ENCODE assay signal across 13 cellular contexts in the genomic region with DNA sequence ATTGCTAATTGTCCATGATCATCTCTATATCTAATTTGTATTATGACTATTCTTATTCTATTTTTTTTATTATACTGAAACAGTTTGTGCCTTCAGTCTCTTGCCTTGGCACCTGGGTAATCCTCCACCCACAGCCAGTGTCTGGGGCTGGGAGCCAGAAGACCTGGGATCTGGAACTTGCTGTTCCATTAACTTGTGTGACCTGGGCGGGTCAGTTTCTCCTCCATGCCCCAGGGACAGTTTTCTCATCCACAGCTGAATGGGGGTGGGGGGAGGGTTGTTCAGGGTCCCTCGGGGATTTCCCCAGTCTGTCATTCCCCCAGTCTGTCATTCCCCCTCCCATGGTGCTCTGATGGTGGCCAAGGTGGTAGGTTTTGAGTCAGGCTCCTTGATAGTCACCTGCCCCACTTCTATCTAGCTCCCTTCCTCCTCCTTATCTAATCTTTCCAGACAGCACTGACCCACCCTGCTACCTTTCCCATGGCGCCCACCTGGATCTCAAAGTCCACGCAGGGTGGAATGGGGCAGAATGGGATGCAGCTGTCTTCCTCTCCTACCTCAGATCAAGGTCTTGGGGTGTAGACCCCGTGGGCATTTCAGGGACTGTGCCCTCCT. TPM values are rescaled to one million over a fixed set of nuclear protein-coding genes. Genes with fewer than 3 reads are reported as not detected.
DNase-seq lines count a peak whose midpoint lies in the region; ATAC-seq, FAIRE-seq and TF ChIP-seq lines count a peak whose summit lies in the region.
"Had no signal": no experiment of that assay in that cellular context is flagged by ENCODE, and none has a peak within 500 bp of the region (broad histone marks: within the 10 kb centered on the region; RNA-seq: fewer than 3 reads in every experiment).

No MANE protein-coding gene starts in this region.

- no peaks in the 10 kb centered on the region for H3K27me3 ChIP-seq in DOHH2 (ENCODE audit: control insufficient read depth, low read length)
- no peaks in the 10 kb centered on the region for H3K27me3 ChIP-seq in lower lobe of right lung (ENCODE audit: low read depth)
- H3K27me3 ChIP-seq in thyroid gland, result no peaks in the 10 kb centered on the region
- H3K27me3 ChIP-seq: colonic mucosa, MG63 had no signal

- intact Hi-C loops in activated B cell treated with CpG ODN at 0.5 μM for 24 hours (cut with micrococcal nuclease) (loop anchor here (1.0 to 2.0 kb wide), 3 partner anchors 11 to 61 kb away; partner anchors contain the start of gene ITPR3), lower lobe of right lung (cut with DNase I) (no loop called here), thyroid gland (cut with DNase I) (no loop called here)

- H3K9me3 Mint-ChIP-seq in activated B cell treated with CpG ODN at 0.5 μM for 24 hours, result no peaks in the 10 kb centered on the region
- H3K9me3 Mint-ChIP-seq: activated T-cell treated with anti-CD3 and anti-CD28 coated beads, Interleukin-2, amount 50 U/mL, for 72 hours had no signal

- TF ChIP-seq CTCF in DOHH2 (IDR thresholded peaks at IDR 0.05; ENCODE audit: low read depth, low read length, poor library complexity, severe bottlenecking) (no peak), activated B cell treated with CpG ODN at 0.5 μM for 24 hours (IDR thresholded peaks at IDR 0.05) (no peak), lower lobe of right lung (IDR thresholded peaks at IDR 0.05) (no peak), thyroid gland (IDR thresholded peaks at IDR 0.05) (no peak)

- POLR2A ChIA-PET in activated B cell treated with CpG ODN at 0.5 μM for 24 hours (lab: Charles Lee), result interaction anchor here (0.5 to 3.0 kb wide), 3 partner anchors 9 to 35 kb away, joined by 6 to 23 read pairs (median 7); partner anchors contain the start of gene ITPR3

- H3K36me3 Mint-ChIP-seq in activated B cell treated with CpG ODN at 0.5 μM for 24 hours (ENCODE audit: low read depth), result peaks cover 23% of the 10 kb centered on the region

- H3K4me1 ChIP-seq in DOHH2 (ENCODE audit: control insufficient read depth, low read length), result peaks cover 72% of the 10 kb centered on the region
- H3K4me1 ChIP-seq in lower lobe of right lung, result peaks cover 70% of the 10 kb centered on the region
- peaks cover 58 to 72% of the 10 kb centered on the region in 2 donors for H3K4me1 ChIP-seq in thyroid gland

- H3K4me3 ChIP-seq in DOHH2 (ENCODE audit: low read length), result peak overlapping the region; percentile 66; the same call in 1 of the 2 replicates
- H3K4me3 ChIP-seq in lower lobe of right lung, result no peak overlapping the region
- no peak overlapping the region for H3K4me3 ChIP-seq in thyroid gland (replicated peaks in 1 of 3)
- H3K4me3 ChIP-seq: lung, MG63 had no signal

- peaks cover 24% of the 10 kb centered on the region for H4K20me1 ChIP-seq in DOHH2 (ENCODE audit: control insufficient read depth, insufficient read depth, low read depth, low read length)

- H3K27ac ChIP-seq in DOHH2 (ENCODE audit: low read depth, low read length) (no peak overlapping the region), lower lobe of right lung (peak overlapping the region; percentile 71), thyroid gland (peak overlapping the region; percentile 20 to 76 (median 52))
- H3K27ac ChIP-seq: parathyroid adenoma had no signal

- peaks cover 63% of the 10 kb centered on the region for H3K4me1 Mint-ChIP-seq in activated B cell treated with CpG ODN at 0.5 μM for 24 hours

- peak overlapping the region; percentile 67 for H3K4me2 ChIP-seq in DOHH2 (ENCODE audit: low read length)

- ATAC-seq in activated B cell treated with CpG ODN at 0.5 μM for 24 hours (ENCODE audit: low read depth) (no peak), lower lobe of right lung (no peak)

- DNase-seq in activated B cell treated with CpG ODN at 0.5 μM for 24 hours (no peak), lower lobe of right lung (no peak), thyroid gland (peak; percentile 64 to 70), NOMO-1 treated with dmso at 0.1 percent for 144 hours (lab: John Stamatoyannopoulos, UW; ENCODE audit: unreplicated experiment) (no peak), AG20443 (ENCODE audit: low spot score) (no peak), frontal cortex (ENCODE audit: low spot score in 2 of 2) (no peak)
- DNase-seq: NCI-H526 treated with DMSO at 0.1 percent for 48 hours had no signal

- H3K79me2 ChIP-seq in DOHH2 (ENCODE audit: control insufficient read depth, low read length), result peaks cover 97% of the 10 kb centered on the region
- H3K79me2 ChIP-seq: parathyroid adenoma had no signal

- no peaks in the 10 kb centered on the region for H3K9me3 ChIP-seq in DOHH2 (ENCODE audit: control insufficient read depth, insufficient read depth, low read length)
- H3K9me3 ChIP-seq in lower lobe of right lung, result no peaks in the 10 kb centered on the region
- H3K9me3 ChIP-seq in thyroid gland, result no peaks in the 10 kb centered on the region
- H3K9me3 ChIP-seq: colonic mucosa, MG63 had no signal

- peaks cover 79% of the 10 kb centered on the region for H3K36me3 ChIP-seq in DOHH2 (ENCODE audit: control insufficient read depth, low read length)
- no peaks in the 10 kb centered on the region for H3K36me3 ChIP-seq in lower lobe of right lung
- H3K36me3 ChIP-seq in thyroid gland, result no peaks in the 10 kb centered on the region
- H3K36me3 ChIP-seq: colonic mucosa, MG63 had no signal

- FAIRE-seq in frontal cortex (lab: Jason Lieb, UNC), result no peak

- H3K9me2 ChIP-seq in DOHH2 (replicated peaks; ENCODE audit: control insufficient read depth, low read length), result no peaks in the 10 kb centered on the region

- TF ChIP-seq POLR2A in thyroid gland (IDR thresholded peaks at IDR 0.05), result no peak

- peaks cover 9% of the 10 kb centered on the region; the same call in 1 of the 2 replicates for H3F3A ChIP-seq in DOHH2 (ENCODE audit: control insufficient read depth, insufficient read depth)

- H3K4me3 Mint-ChIP-seq in activated B cell treated with CpG ODN at 0.5 μM for 24 hours, result peak overlapping the region; percentile 77

- CTCF ChIA-PET in activated B cell treated with CpG ODN at 0.5 μM for 24 hours (lab: Charles Lee), result interaction anchor here (0.6 to 1.3 kb wide), 4 partner anchors 11 to 201 kb away, joined by 3 to 4 read pairs (median 3); no protein-coding TSS in a partner anchor

- H3K27me3 Mint-ChIP-seq in activated B cell treated with CpG ODN at 0.5 μM for 24 hours, result no peaks in the 10 kb centered on the region

- WGBS in thyroid gland, 2 donors, result 80 to 84% methylated on average over 5 of the region's 5 CpGs

- no peak overlapping the region for H3K27ac Mint-ChIP-seq in activated B cell treated with CpG ODN at 0.5 μM for 24 hours

RNA-seq across cellular contexts. Expression of gene ITPR3, which starts 11.0 kb away (rescaled TPM):
- total RNA-seq in activated B cell treated with CpG ODN at 0.5 μM for 24 hours, result 31.7 and 35.5 TPM in 2 replicates
- 74.7 TPM for total RNA-seq in lower lobe of right lung
- 100 to 1,000 TPM in 2 of 4 donors, 10 to 100 TPM in 2; 77.8 to 145 (median 105) TPM for total RNA-seq in thyroid gland
- total RNA-seq in frontal cortex, result 1.2 TPM

RNA-seq across cellular contexts. Expression of gene BAK1, which starts 52.0 kb away (rescaled TPM):
- total RNA-seq in activated B cell treated with CpG ODN at 0.5 μM for 24 hours (29.5 and 29.6 TPM in 2 replicates), lower lobe of right lung (22.3 TPM), thyroid gland (1 to 10 TPM; 2.3 to 8.5 (median 4.6) TPM), frontal cortex (2.9 TPM)

Comparison
In these comparisons a context has a peak if more than half of its experiments do, and no peak if none do; other contexts are left out.
1. DNase-seq: peak in thyroid gland (2 of 2); none in activated B cell treated with CpG ODN at 0.5 μM for 24 hours (single experiment), lower lobe of right lung (single experiment), NOMO-1 treated with dmso at 0.1 percent for 144 hours (single experiment), AG20443 (single experiment) and frontal cortex (0 of 2).
2. RNA of gene ITPR3, which starts 11.0 kb away (total RNA-seq): 77.8 to 145 TPM in thyroid gland, 74.7 TPM in lower lobe of right lung (single experiment) and 31.7 to 35.5 TPM in activated B cell treated with CpG ODN at 0.5 μM for 24 hours; 1.2 TPM in frontal cortex (single experiment); every median in the first group is over 10 times any median in the second.